ENCODE assay signal across 26 cellular contexts in the genomic region with DNA sequence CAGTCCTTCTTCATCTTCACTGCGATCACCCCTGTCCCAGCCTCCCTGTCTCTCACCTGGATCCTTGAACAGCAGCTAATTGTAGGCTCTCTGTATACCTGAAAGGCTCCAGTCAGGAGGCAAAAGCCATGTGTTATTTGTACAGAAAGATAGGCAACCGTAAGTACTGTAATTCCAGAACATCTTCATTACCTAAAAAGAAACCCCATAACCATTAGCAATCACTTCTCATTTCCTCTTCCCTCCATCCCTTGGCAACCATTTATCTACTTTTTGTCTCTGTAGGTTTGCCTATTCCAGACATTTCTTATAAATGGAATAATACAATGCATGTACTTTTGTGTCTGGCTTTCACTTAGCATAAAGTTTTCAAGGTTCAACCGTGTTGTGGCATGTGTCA. TPM values are rescaled to one million over a fixed set of nuclear protein-coding genes. Genes with fewer than 3 reads are reported as not detected.
"Had no signal": no experiment of that assay in that cellular context is flagged by ENCODE, and none has a peak within 500 bp of the region (broad histone marks: within the 10 kb centered on the region; RNA-seq: fewer than 3 reads in every experiment).

No MANE protein-coding gene starts in this region.

- H3K36me3 ChIP-seq: adrenal gland, SJSA1 had no signal

- H3K9me3 ChIP-seq: adrenal gland had no signal

- ATAC-seq: activated CD8-positive, alpha-beta T cell treated with anti-CD3 and anti-CD28 coated beads, Interleukin-2, amount 10 ng/mL, durations not matched to agents 7 days and 5 days; PC-3; SK-N-SH treated with all-trans-retinoic acid at 6 μM for 48 hours; WTC11 had no signal

- DNase-seq: activated CD4-positive, alpha-beta T cell treated with anti-CD3 and anti-CD28 coated beads for 48 hours; activated CD4-positive, alpha-beta T cell treated with anti-CD3 and anti-CD28 coated beads, Interleukin-2, amount 50 U/mL, for 4 hours; activated CD4-positive, CD25-positive, alpha-beta regulatory T cell treated with anti-CD3 and anti-CD28 coated beads, Interleukin-2, amount 50 U/mL, for 72 hours; activated CD8-positive, alpha-beta memory T cell treated with anti-CD3 and anti-CD28 coated beads, Interleukin-2, amount 50 U/mL, for 48 hours; activated CD8-positive, alpha-beta T cell treated with anti-CD3 and anti-CD28 coated beads, Interleukin-2, amount 10 ng/mL, durations not matched to agents 7 days and 5 days; activated naive CD4-positive, alpha-beta T cell treated with anti-CD3 and anti-CD28 coated beads, Interleukin-2, amount 50 U/mL, for 16 hours; activated naive CD8-positive, alpha-beta T cell treated with anti-CD3 and anti-CD28 coated beads, Interleukin-2, amount 10 ng/mL, durations not matched to agents 7 days and 5 days; activated T-cell treated with anti-CD3 and anti-CD28 coated beads, Interleukin-2, amount 50 U/mL, for 1 hour; anterior cingulate cortex; NCI-H1105; NCI-H1436; NCI-H1694 treated with DMSO at 0.1 percent for 48 hours; NCI-H2029 treated with DMSO at 0.1 percent for 48 hours; NCI-H345; NCI-H510A treated with DMSO at 0.1 percent for 48 hours; NCI-H69; NK-92 treated with Interleukin-12 subunit alpha and Interleukin-12 subunit beta, amount 100 ng/mL, for 24 hours; PC-3; SHP77; SW 1271; T-helper 9 cell had no signal

- H3K27me3 Mint-ChIP-seq: activated naive CD8-positive, alpha-beta T cell treated with anti-CD3 and anti-CD28 coated beads, Interleukin-2, amount 10 ng/mL, durations not matched to agents 7 days and 5 days had no signal

- H3K4me1 Mint-ChIP-seq: activated naive CD8-positive, alpha-beta T cell treated with anti-CD3 and anti-CD28 coated beads, Interleukin-2, amount 10 ng/mL, durations not matched to agents 7 days and 5 days; WTC11 had no signal

- H3K4me3 Mint-ChIP-seq: activated CD8-positive, alpha-beta T cell treated with anti-CD3 and anti-CD28 coated beads, Interleukin-2, amount 10 ng/mL, durations not matched to agents 7 days and 5 days; activated naive CD8-positive, alpha-beta T cell treated with anti-CD3 and anti-CD28 coated beads, Interleukin-2, amount 10 ng/mL, durations not matched to agents 7 days and 5 days; WTC11 had no signal

- H3K4me1 ChIP-seq: adrenal gland, SJSA1 had no signal

- H3K4me3 ChIP-seq: adrenal gland, SJSA1 had no signal

- FAIRE-seq: RCC 7860 had no signal

- H3K27me3 ChIP-seq: adrenal gland, SJSA1 had no signal

- H3K27ac Mint-ChIP-seq: activated CD8-positive, alpha-beta T cell treated with anti-CD3 and anti-CD28 coated beads, Interleukin-2, amount 10 ng/mL, durations not matched to agents 7 days and 5 days; activated naive CD8-positive, alpha-beta T cell treated with anti-CD3 and anti-CD28 coated beads, Interleukin-2, amount 10 ng/mL, durations not matched to agents 7 days and 5 days; WTC11 had no signal

- H3K27ac ChIP-seq: adrenal gland, SJSA1 had no signal

RNA-seq across cellular contexts. Expression of gene WBP2NL, which starts 54.2 kb away (rescaled TPM):
- total RNA-seq: SJSA1, WTC11 had no signal
